Comparison of ENCODE assay signal across 16 cellular contexts in the genomic region with DNA sequence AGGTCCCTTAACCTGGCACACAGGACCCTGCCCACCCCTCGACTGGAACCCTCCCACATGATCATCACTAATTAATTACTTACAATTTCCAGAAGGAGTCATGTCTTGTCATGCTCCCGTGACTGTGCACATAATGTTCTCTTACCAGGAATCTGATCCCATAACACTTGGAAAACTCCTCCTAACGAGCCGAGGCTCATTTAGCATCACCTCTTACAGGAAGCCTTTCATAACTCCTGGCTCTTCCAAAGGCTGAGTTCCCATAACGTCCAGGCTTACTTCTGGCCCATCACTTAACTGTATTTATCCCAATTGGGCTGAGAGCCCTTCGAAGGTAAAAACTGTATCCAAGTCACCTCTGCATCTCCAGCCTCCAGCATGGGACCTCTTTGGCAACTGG.
"Had no signal": no experiment of that assay in that cellular context is flagged by ENCODE, and none has a peak within 500 bp of the region (broad histone marks: within the 10 kb centered on the region; RNA-seq: fewer than 3 reads in every experiment).

No MANE protein-coding gene starts in this region.

- H3K4me1 ChIP-seq: right atrium auricular region had no signal

- H3K27ac ChIP-seq: neural progenitor cell, right atrium auricular region had no signal

- H3K36me3 Mint-ChIP-seq: memory B cell; neural progenitor cell; stimulated activated effector memory CD8-positive, alpha-beta T cell treated with anti-CD3 and anti-CD28 coated beads, Interleukin-12 subunit alpha, Interleukin-12 subunit beta, amount 100 ng/mL, for 72 hours had no signal

- H3K4me3 Mint-ChIP-seq: activated naive CD8-positive, alpha-beta T cell treated with anti-CD3 and anti-CD28 coated beads, Interleukin-2, amount 50 U/mL, for 24 hours; memory B cell; neural progenitor cell; stimulated activated effector memory CD8-positive, alpha-beta T cell treated with anti-CD3 and anti-CD28 coated beads, Interleukin-12 subunit alpha, Interleukin-12 subunit beta, amount 100 ng/mL, for 72 hours had no signal

- H3K4me1 Mint-ChIP-seq: neural progenitor cell had no signal

- DNase-seq: activated CD4-positive, alpha-beta T cell treated with anti-CD3 and anti-CD28 coated beads, Interleukin-2, amount 50 U/mL, for 4 hours; activated gamma-delta T cell treated with Interleukin-2 at 50 U/mL for 16 hours; activated naive CD8-positive, alpha-beta T cell treated with anti-CD3 and anti-CD28 coated beads, Interleukin-2, amount 50 U/mL, for 24 hours; activated T-cell treated with anti-CD3 and anti-CD28 coated beads, Interleukin-2, amount 50 U/mL, for 48 hours; colonic mucosa; effector CD8-positive, alpha-beta T cell; erythroblast; small intestine; T-helper 2 cell; transverse colon had no signal

- ATAC-seq: activated naive CD8-positive, alpha-beta T cell treated with anti-CD3 and anti-CD28 coated beads, Interleukin-2, amount 50 U/mL, for 24 hours; left lobe of liver; stimulated activated effector memory CD8-positive, alpha-beta T cell treated with anti-CD3 and anti-CD28 coated beads, Interleukin-12 subunit alpha, Interleukin-12 subunit beta, amount 100 ng/mL, for 72 hours had no signal

- H3K27ac Mint-ChIP-seq: activated naive CD8-positive, alpha-beta T cell treated with anti-CD3 and anti-CD28 coated beads, Interleukin-2, amount 50 U/mL, for 24 hours; memory B cell; neural progenitor cell; stimulated activated effector memory CD8-positive, alpha-beta T cell treated with anti-CD3 and anti-CD28 coated beads, Interleukin-12 subunit alpha, Interleukin-12 subunit beta, amount 100 ng/mL, for 72 hours had no signal

- H3K27me3 Mint-ChIP-seq: activated naive CD8-positive, alpha-beta T cell treated with anti-CD3 and anti-CD28 coated beads, Interleukin-2, amount 50 U/mL, for 24 hours had no signal

- H3K4me3 ChIP-seq: colonic mucosa, neural progenitor cell, right atrium auricular region, transverse colon had no signal

- H3K36me3 ChIP-seq: colonic mucosa, neural progenitor cell, right atrium auricular region, transverse colon had no signal

- H3K9me3 ChIP-seq: colonic mucosa, right atrium auricular region, transverse colon had no signal

- H3K27me3 ChIP-seq: colonic mucosa, neural progenitor cell, right atrium auricular region, transverse colon had no signal

- H3K9me3 Mint-ChIP-seq: activated naive CD8-positive, alpha-beta T cell treated with anti-CD3 and anti-CD28 coated beads, Interleukin-2, amount 50 U/mL, for 24 hours; memory B cell; neural progenitor cell; stimulated activated effector memory CD8-positive, alpha-beta T cell treated with anti-CD3 and anti-CD28 coated beads, Interleukin-12 subunit alpha, Interleukin-12 subunit beta, amount 100 ng/mL, for 72 hours had no signal

- H3K9ac ChIP-seq: neural progenitor cell, parathyroid adenoma had no signal
